23 cellular contexts compared by ENCODE assay signal in genomic region chr4:1857931-1858330, GRCh38. TPM values are rescaled to one million over a fixed set of nuclear protein-coding genes. Genes with fewer than 3 reads are reported as not detected.
DNase-seq lines count a peak whose midpoint lies in the region; ATAC-seq, FAIRE-seq and TF ChIP-seq lines count a peak whose summit lies in the region.
"Had no signal": no experiment of that assay in that cellular context is flagged by ENCODE, and none has a peak within 500 bp of the region (broad histone marks: within the 10 kb centered on the region; RNA-seq: fewer than 3 reads in every experiment).

No MANE protein-coding gene starts in this region.

- FAIRE-seq in K562 (lab: Jason Lieb, UNC) (no peak), D721Med (lab: Jason Lieb, UNC) (no peak)
- FAIRE-seq: G401.6, HTR-8/SVneo had no signal

- H3K27ac ChIP-seq in BLaER1 treated with 17β-estradiol and CSF1 and Interleukin-3, amounts not matched to agents 10 nM and 100 nM = 0 out of 22 replicates have a peak overlapping the region, but pooled peaks of 2 of the 11 experiments have one; percentile 89 to 93
- H3K27ac ChIP-seq in Karpas-422 (ENCODE audit: low read length) (no peak overlapping the region), K562 (ENCODE audit: extremely low read depth, low read depth, low read length) (no peak overlapping the region)
- H3K27ac ChIP-seq: upper lobe of right lung had no signal

- in situ Hi-C loops in K562 (cut with MboI) = no loop called here

- intact Hi-C loops in K562 (cut with micrococcal nuclease) = no loop called here

- WGBS in K562 (ENCODE audit: insufficient coverage, low coverage, missing lambda C conversion rate) = 82% methylated on average over 4 of the region's 5 CpGs

- H3K4me3 ChIP-seq in BLaER1 treated with 17β-estradiol and CSF1 and Interleukin-3, amounts not matched to agents 10 nM and 100 nM = peak overlapping the region in 2 of 10 experiments; percentile 87 to 99; a peak in 2 of 20 replicates
- H3K4me3 ChIP-seq in Karpas-422 (ENCODE audit: low read length) (no peak overlapping the region), K562 (no peak overlapping the region), skeletal muscle satellite cell (ENCODE audit: low read length) (no peak overlapping the region)

- no peaks in the 10 kb centered on the region for H3K9me2 ChIP-seq in Karpas-422 (replicated peaks; ENCODE audit: insufficient read depth, low read length)

- peaks cover 0 to 12% (median 7%) of the 10 kb centered on the region in 11 experiments; a peak in 13 of 22 replicates for H3K36me3 ChIP-seq in BLaER1 treated with 17β-estradiol and CSF1 and Interleukin-3, amounts not matched to agents 10 nM and 100 nM
- H3K36me3 ChIP-seq in Karpas-422 (ENCODE audit: insufficient read depth, low read length) (peaks cover 8% of the 10 kb centered on the region; the same call in 1 of the 2 replicates), K562 (ENCODE audit: control insufficient read depth, insufficient read depth, low read length) (peaks cover 8% of the 10 kb centered on the region), skeletal muscle satellite cell (ENCODE audit: insufficient read depth, low read length) (peaks cover 7% of the 10 kb centered on the region)
- H3K36me3 ChIP-seq: breast epithelium, right atrium auricular region, upper lobe of right lung had no signal

- POLR2A ChIA-PET in K562 (lab: Yijun Ruan, JAX) = interaction anchor here (0.8 to 4.3 kb wide), 3 partner anchors 10 to 12 kb away, joined by 3 to 17 read pairs (median 13); partner anchors contain the start of gene NSD2

- peak overlapping the region; percentile 91 to 99 (median 97); a peak in 16 of 22 replicates for H3K4me2 ChIP-seq in BLaER1 treated with 17β-estradiol and CSF1 and Interleukin-3, amounts not matched to agents 10 nM and 100 nM
- H3K4me2 ChIP-seq in Karpas-422 (ENCODE audit: low read depth, low read length, poor library complexity, severe bottlenecking) (peak overlapping the region; percentile 90), K562 (ENCODE audit: insufficient read depth, low read length) (peak overlapping the region; percentile 91; the same call in 1 of the 2 replicates), skeletal muscle satellite cell (ENCODE audit: low read length) (peak overlapping the region; percentile 100)

- TF ChIP-seq EP300 in K562 (IDR thresholded peaks at IDR 0.05; ENCODE audit: low read length) = no peak

- no peaks in the 10 kb centered on the region for H3K9me3 ChIP-seq in BLaER1 treated with 17β-estradiol and CSF1 and Interleukin-3, amounts not matched to agents 10 nM and 100 nM (replicated peaks in 1 of 11)
- H3K9me3 ChIP-seq in Karpas-422 (ENCODE audit: low read length) = no peaks in the 10 kb centered on the region
- H3K9me3 ChIP-seq in K562 (replicated peaks; ENCODE audit: control insufficient read depth, insufficient read depth, low read depth, low read length) = no peaks in the 10 kb centered on the region
- no peaks in the 10 kb centered on the region for H3K9me3 ChIP-seq in skeletal muscle satellite cell (replicated peaks; ENCODE audit: low read length)
- H3K9me3 ChIP-seq: breast epithelium, right atrium auricular region, upper lobe of right lung had no signal

- ATAC-seq in K562 = no peak
- ATAC-seq: stimulated activated effector memory CD8-positive, alpha-beta T cell treated with anti-CD3 and anti-CD28 coated beads, Interleukin-12 subunit alpha, Interleukin-12 subunit beta, amount 100 ng/mL, for 72 hours; upper lobe of right lung had no signal

- peak overlapping the region in 10 of 11 experiments; percentile 88 to 97 (median 94); a peak in 15 of 22 replicates for H3K9ac ChIP-seq in BLaER1 treated with 17β-estradiol and CSF1 and Interleukin-3, amounts not matched to agents 10 nM and 100 nM
- H3K9ac ChIP-seq in Karpas-422 (ENCODE audit: low read length) = no peak overlapping the region
- H3K9ac ChIP-seq in K562 (ENCODE audit: insufficient read depth in 1 of 2, low read depth in 2 of 2, low read length in 2 of 2) = peak overlapping the region; percentile 84 to 100; a peak in 3 of 4 replicates
- H3K9ac ChIP-seq in skeletal muscle satellite cell (ENCODE audit: low read depth, low read length) = no peak overlapping the region

- TF ChIP-seq CTCF in K562 (IDR thresholded peaks at IDR 0.05 in 2 of 3, conservative IDR thresholded peaks at IDR 0.05 in 1 of 3; ENCODE audit: insufficient read depth in 2 of 3, low read depth in 1 of 3, low read length in 3 of 3) (no peak), D721Med (IDR thresholded peaks at IDR 0.05; ENCODE audit: insufficient read depth, missing control alignments) (no peak)

- peaks cover 3% of the 10 kb centered on the region for H3K9me1 ChIP-seq in K562 (ENCODE audit: control insufficient read depth, insufficient read depth, low read length)

- H3K4me1 ChIP-seq in BLaER1 treated with 17β-estradiol and CSF1 and Interleukin-3, amounts not matched to agents 10 nM and 100 nM = peaks cover 46 to 68% (median 55%) of the 10 kb centered on the region in 10 experiments
- H3K4me1 ChIP-seq in Karpas-422 (ENCODE audit: low read length) = peaks cover 42% of the 10 kb centered on the region
- peaks cover 27 to 55% of the 10 kb centered on the region in 2 experiments; a peak in 4 of 5 replicates for H3K4me1 ChIP-seq in K562 (replicated peaks in 1 of 2; ENCODE audit: control insufficient read depth in 2 of 2, insufficient read depth in 2 of 2, low read length in 2 of 2)
- H3K4me1 ChIP-seq in skeletal muscle satellite cell (ENCODE audit: control insufficient read depth, insufficient read depth, low read length) = peaks cover 21% of the 10 kb centered on the region

- CTCF ChIA-PET in K562 (lab: Yijun Ruan, JAX; ENCODE audit: low intra/inter-chr PET ratio) = interaction anchor here (2.7 kb wide), 1 partner anchor 41 kb away, joined by 6 read pairs; no protein-coding TSS in a partner anchor

- no peak for TF ChIP-seq POLR2A in K562 (conservative IDR thresholded peaks at IDR 0.05)

- no TSS peak for BruUV-seq in K562 (replicated peaks; lab: Mats Ljungman, UMichigan)

- no peak for DNase-seq in Karpas-422
- DNase-seq in K562 (ENCODE audit: extremely low read depth in 1 of 4, low spot score in 3 of 4) = no peak
- no peak for DNase-seq in NCI-H187 (lab: John Stamatoyannopoulos, UW)
- DNase-seq in D721Med (ENCODE audit: insufficient read length, low spot score) = no peak
- no peak for DNase-seq in EL
- DNase-seq: activated CD4-positive, alpha-beta T cell treated with anti-CD3 and anti-CD28 coated beads, Interleukin-2, amount 10 ng/mL, durations not matched to agents 24 days and 14 days; activated naive CD4-positive, alpha-beta T cell treated with anti-CD3 and anti-CD28 coated beads for 36 hours; amygdala; HCEC 1CT; mammary epithelial cell; NCI-H1436 treated with DMSO at 0.1 percent for 48 hours; NCI-H446; NCI-H774; stimulated activated CD4-positive, alpha-beta T cell treated with anti-CD3 and anti-CD28 coated beads, Interleukin-4, amount 100 ng/mL, for 24 hours; upper lobe of right lung; WERI-Rb-1 had no signal

- H4K20me1 ChIP-seq in BLaER1 treated with 17β-estradiol and CSF1 and Interleukin-3, amounts not matched to agents 10 nM and 100 nM = peaks cover 0 to 31% (median 25%) of the 10 kb centered on the region in 11 experiments; a peak in 20 of 22 replicates
- H4K20me1 ChIP-seq in Karpas-422 (ENCODE audit: insufficient read depth, low read depth, low read length) (peaks cover 25% of the 10 kb centered on the region), K562 (replicated peaks; ENCODE audit: control insufficient read depth, insufficient read depth, low read length) (peaks cover 7% of the 10 kb centered on the region; the same call in 1 of the 2 replicates)

- H2AFZ ChIP-seq in Karpas-422 (ENCODE audit: low read length) = no peak overlapping the region
- no peak overlapping the region for H2AFZ ChIP-seq in K562 (ENCODE audit: low read depth, low read length)

- TF ChIP-seq RAD21 in K562 (CRISPR knock-in tag; conservative IDR thresholded peaks at IDR 0.05 in 1 of 2, IDR thresholded peaks at IDR 0.05 in 1 of 2) = no peak

- H3K27me3 ChIP-seq in BLaER1 treated with 17β-estradiol and CSF1 and Interleukin-3, amounts not matched to agents 10 nM and 100 nM = peaks cover 0 to 6% (median 0%) of the 10 kb centered on the region in 11 experiments; a peak in 2 of 22 replicates
- H3K27me3 ChIP-seq in Karpas-422 (ENCODE audit: low read length) (no peaks in the 10 kb centered on the region), K562 (ENCODE audit: control insufficient read depth in 2 of 2, insufficient read depth in 2 of 2, low read length in 2 of 2) (no peaks in the 10 kb centered on the region), skeletal muscle satellite cell (ENCODE audit: control insufficient read depth, insufficient read depth, low read length) (no peaks in the 10 kb centered on the region)
- H3K27me3 ChIP-seq: breast epithelium, right atrium auricular region had no signal

- peaks cover 38% of the 10 kb centered on the region for H3K79me2 ChIP-seq in Karpas-422 (ENCODE audit: low read length)
- peaks cover 52% of the 10 kb centered on the region for H3K79me2 ChIP-seq in K562 (ENCODE audit: control insufficient read depth, insufficient read depth, low read length)

RNA-seq across cellular contexts. Expression of gene LETM1, which starts 2.0 kb away (rescaled TPM):
- total RNA-seq in Karpas-422 (2014; rRNA removed; shearing (Covaris generic); ENCODE audit: low replicate concordance) = 25.2 and 75.1 TPM in 2 replicates
- total RNA-seq in K562 (2011; cell fraction: chromatin; rRNA removed; ENCODE audit: low replicate concordance) = 127 and 320 TPM in 2 replicates
- 226 and 230 TPM in 2 replicates for total RNA-seq in K562 (2011; cell fraction: nucleolus; rRNA removed)
- 127 and 144 TPM in 2 replicates for total RNA-seq in K562 (2011; cell fraction: nucleoplasm; rRNA removed)
- total RNA-seq in K562 (2014; rRNA removed) (99.1 and 118 TPM in 2 replicates), K562 (2014; rRNA removed; fragmentation: Illumina TruSeq; extraction: Trizol) (26.9 and 33.1 TPM in 2 replicates), K562 (2015; rRNA removed; fragmentation: Illumina TruSeq; extraction: Trizol) (48.3 and 49.6 TPM in 2 replicates), K562 (2021) (105 and 109 TPM in 2 replicates)
- polyA plus RNA-seq in K562 (2011; rRNA removed) (28.3 and 38.6 TPM in 2 replicates), K562 (2014; fragmentation: Illumina TruSeq; extraction: Trizol) (35.0 and 44.2 TPM in 2 replicates), K562 (2014; fragmentation: Nextera tagmentation; extraction: Ambion mirVana) (1 to 10 TPM; 3.9 to 5.6 TPM), K562 (2014; rRNA removed) (67.7 and 72.0 TPM in 2 replicates)
- 25.3 and 48.8 TPM in 2 replicates for polyA plus RNA-seq in K562 (2011; cell fraction: cytosol; rRNA removed)
- 122 and 226 TPM in 2 replicates for polyA plus RNA-seq in K562 (2011; cell fraction: nucleus; rRNA removed)
- 34.0 and 53.2 TPM in 2 replicates for polyA plus RNA-seq in K562 (2012)
- polyA minus RNA-seq in K562 (2011; rRNA and poly(A)+ RNA removed) = 43.8 and 47.1 TPM in 2 replicates
- polyA minus RNA-seq in K562 (2011; cell fraction: cytosol; rRNA and poly(A)+ RNA removed) = 67.2 and 76.8 TPM in 2 replicates
- polyA minus RNA-seq in K562 (2011; cell fraction: nucleus; rRNA and poly(A)+ RNA removed) = 76.1 and 82.1 TPM in 2 replicates
- 76.2 and 103 TPM in 2 replicates for total RNA-seq in skeletal muscle satellite cell (2012; rRNA removed)

RNA-seq across cellular contexts. Expression of gene NSD2, which starts 13.3 kb away (rescaled TPM):
- 54.9 and 64.9 TPM in 2 replicates for total RNA-seq in Karpas-422 (2014; rRNA removed; shearing (Covaris generic); ENCODE audit: low replicate concordance)
- 289 and 389 TPM in 2 replicates for total RNA-seq in K562 (2011; cell fraction: chromatin; rRNA removed; ENCODE audit: low replicate concordance)
- total RNA-seq in K562 (2011; cell fraction: nucleolus; rRNA removed) = 139 and 156 TPM in 2 replicates
- total RNA-seq in K562 (2011; cell fraction: nucleoplasm; rRNA removed) = 199 and 236 TPM in 2 replicates
- 51.8 and 60.7 TPM in 2 replicates for total RNA-seq in K562 (2014; rRNA removed)
- 76.3 and 81.4 TPM in 2 replicates for total RNA-seq in K562 (2014; rRNA removed; fragmentation: Illumina TruSeq; extraction: Trizol)
- 55.7 and 58.8 TPM in 2 replicates for total RNA-seq in K562 (2015; rRNA removed; fragmentation: Illumina TruSeq; extraction: Trizol)
- total RNA-seq in K562 (2021) = 112 and 126 TPM in 2 replicates
- 48.5 and 59.2 TPM in 2 replicates for polyA plus RNA-seq in K562 (2011; rRNA removed)
- polyA plus RNA-seq in K562 (2011; cell fraction: cytosol; rRNA removed) = 29.9 and 35.2 TPM in 2 replicates
- polyA plus RNA-seq in K562 (2011; cell fraction: nucleus; rRNA removed) = 134 and 155 TPM in 2 replicates
- 52.3 and 53.7 TPM in 2 replicates for polyA plus RNA-seq in K562 (2012)
- 62.7 and 74.1 TPM in 2 replicates for polyA plus RNA-seq in K562 (2014; fragmentation: Illumina TruSeq; extraction: Trizol)
- 1 to 10 TPM; 6.4 to 9.7 TPM for polyA plus RNA-seq in K562 (2014; fragmentation: Nextera tagmentation; extraction: Ambion mirVana)
- 53.5 and 58.5 TPM in 2 replicates for polyA plus RNA-seq in K562 (2014; rRNA removed)
- polyA minus RNA-seq in K562 (2011; rRNA and poly(A)+ RNA removed) = 106 and 124 TPM in 2 replicates
- 58.0 and 70.8 TPM in 2 replicates for polyA minus RNA-seq in K562 (2011; cell fraction: cytosol; rRNA and poly(A)+ RNA removed)
- polyA minus RNA-seq in K562 (2011; cell fraction: nucleus; rRNA and poly(A)+ RNA removed) = 57.1 and 96.7 TPM in 2 replicates
- total RNA-seq in skeletal muscle satellite cell (2012; rRNA removed) = 40.8 and 50.7 TPM in 2 replicates

Comparison
In these comparisons a context has a peak if more than half of its experiments do, and no peak if none do; other contexts are left out.
1. H3K9ac ChIP-seq: peak in BLaER1 treated with 17β-estradiol and CSF1 and Interleukin-3, amounts not matched to agents 10 nM and 100 nM (10 of 11) and K562 (2 of 2); none in Karpas-422 (single experiment) and skeletal muscle satellite cell (single experiment).
2. Peak in every context shown above with its lines, with median percentiles within 50 percentile points of each other: H3K4me2 ChIP-seq.